In the genomic region with DNA sequence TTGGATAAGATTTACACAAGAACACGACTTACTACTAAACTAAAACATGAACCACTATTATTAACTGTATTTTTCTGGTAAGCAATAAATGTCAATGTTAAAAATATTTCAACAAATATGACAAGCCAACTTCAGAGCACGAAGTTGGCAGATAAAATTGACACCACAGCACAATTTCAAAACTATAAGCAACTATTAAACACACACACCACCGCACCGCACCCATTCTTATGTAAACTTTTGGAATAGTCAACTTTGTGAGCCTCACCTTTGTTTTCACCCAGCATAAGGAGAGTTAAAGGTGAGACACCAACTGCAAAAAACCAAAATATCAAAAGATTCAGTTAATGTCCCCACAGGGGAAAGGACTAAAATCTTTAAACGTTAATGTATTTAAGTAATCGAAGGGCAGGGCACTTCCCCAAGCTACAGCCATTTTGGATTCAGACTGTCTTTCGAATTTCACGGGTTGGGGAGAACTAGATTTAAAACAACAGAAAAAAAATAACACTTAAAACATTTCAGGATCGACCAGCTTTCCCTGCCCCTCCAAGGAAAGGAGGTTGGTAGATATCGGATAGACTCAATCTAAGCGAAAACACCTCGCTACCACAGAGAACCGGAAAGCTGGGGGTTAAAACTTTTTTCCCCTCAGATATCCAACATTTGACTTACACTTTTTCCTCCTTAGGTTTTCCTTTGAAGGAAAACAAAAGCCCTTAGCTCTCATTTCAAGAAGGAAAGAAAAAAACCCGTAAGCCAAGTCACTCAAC, we compare ENCODE assay signal across 8 cellular contexts. TPM values are rescaled to one million over a fixed set of nuclear protein-coding genes. Genes with fewer than 3 reads are reported as not detected.
DNase-seq lines count a peak whose midpoint lies in the region; ATAC-seq, FAIRE-seq and TF ChIP-seq lines count a peak whose summit lies in the region.

No MANE protein-coding gene starts in this region.

- H3K36me3 Mint-ChIP-seq in activated naive CD8-positive, alpha-beta T cell treated with anti-CD3 and anti-CD28 coated beads, Interleukin-2, amount 50 U/mL, for 24 hours (ENCODE audit: low read depth), result peaks cover 35% of the 10 kb centered on the region

- H3K4me1 ChIP-seq in keratinocyte (ENCODE audit: control insufficient read depth, extremely low read depth, insufficient read depth, low read length), result peaks cover 25% of the 10 kb centered on the region

- no peaks in the 10 kb centered on the region for H3K9me1 ChIP-seq in keratinocyte (ENCODE audit: control insufficient read depth, extremely low read depth, insufficient read depth, low read length)

- H3K9me3 ChIP-seq in keratinocyte (ENCODE audit: control insufficient read depth, low read depth, low read length), result no peaks in the 10 kb centered on the region

- TF ChIP-seq CTCF in keratinocyte (optimal IDR thresholded peaks at IDR 0.05 in 1 of 3, IDR thresholded peaks at IDR 0.05 in 1 of 3, conservative IDR thresholded peaks at IDR 0.05 in 1 of 3; ENCODE audit: extremely low read depth in 1 of 3, insufficient read depth in 2 of 3, low read length in 3 of 3), result no peak

- no peaks in the 10 kb centered on the region for H3K9me3 Mint-ChIP-seq in activated naive CD8-positive, alpha-beta T cell treated with anti-CD3 and anti-CD28 coated beads, Interleukin-2, amount 50 U/mL, for 24 hours

- no peak for FAIRE-seq in keratinocyte (lab: Jason Lieb, UNC)

- DNase-seq in CD1c-positive myeloid dendritic cell (ENCODE audit: extremely low spot score) (peak; percentile 50), keratinocyte (ENCODE audit: low read depth, low spot score) (no peak), substantia nigra (lab: John Stamatoyannopoulos, UW) (peak in 1 of 49 donors; percentile 45), COLO668 (lab: John Stamatoyannopoulos, UW; ENCODE audit: unreplicated experiment) (no peak)
- peak; percentile 4 for DNase-seq in Jurkat, Clone E6-1 (ENCODE audit: low read depth, low spot score)
- no peak for DNase-seq in activated naive CD8-positive, alpha-beta T cell treated with anti-CD3 and anti-CD28 coated beads, Interleukin-2, amount 50 U/mL, for 24 hours

- H3K4me3 Mint-ChIP-seq in activated naive CD8-positive, alpha-beta T cell treated with anti-CD3 and anti-CD28 coated beads, Interleukin-2, amount 50 U/mL, for 24 hours, result peak overlapping the region; percentile 94

- peaks cover 53% of the 10 kb centered on the region for H3K4me1 Mint-ChIP-seq in activated naive CD8-positive, alpha-beta T cell treated with anti-CD3 and anti-CD28 coated beads, Interleukin-2, amount 50 U/mL, for 24 hours

- peak overlapping the region; percentile 99 for H3K27ac ChIP-seq in keratinocyte (ENCODE audit: control insufficient read depth, insufficient read depth, low read length)
- H3K27ac ChIP-seq in substantia nigra (ENCODE audit: low read depth, low read length, poor library complexity, severe bottlenecking), result peak overlapping the region; percentile 82

- peak overlapping the region; percentile 93 for H3K4me2 ChIP-seq in keratinocyte (ENCODE audit: control insufficient read depth, extremely low read depth, insufficient read depth, low read depth, low read length)

- no peak for ATAC-seq in activated naive CD8-positive, alpha-beta T cell treated with anti-CD3 and anti-CD28 coated beads, Interleukin-2, amount 50 U/mL, for 24 hours
- ATAC-seq in GM18907 (IDR thresholded peaks at IDR 0.05; ENCODE audit: unreplicated experiment) (no peak), GM21447 (IDR thresholded peaks at IDR 0.05; ENCODE audit: unreplicated experiment) (no peak)

- H3K9ac ChIP-seq in keratinocyte (ENCODE audit: control insufficient read depth, extremely low read depth, insufficient read depth, low read length), result peak overlapping the region; percentile 94

- no peaks in the 10 kb centered on the region for H3K36me3 ChIP-seq in keratinocyte (ENCODE audit: control insufficient read depth in 2 of 2, extremely low read depth in 1 of 2, insufficient read depth in 2 of 2, low read length in 2 of 2)

- H3K27ac Mint-ChIP-seq in activated naive CD8-positive, alpha-beta T cell treated with anti-CD3 and anti-CD28 coated beads, Interleukin-2, amount 50 U/mL, for 24 hours, result peak overlapping the region; percentile 100

- dilution Hi-C loops in keratinocyte (cut with MboI; ENCODE audit: extremely low pct_ligation_motif_present, low sequenced_read_pairs), result loop anchor here (25.0 kb wide), 1 partner anchor 177 kb away; no protein-coding TSS in a partner anchor

- H3K4me3 ChIP-seq in Jurkat, Clone E6-1 (ENCODE audit: low read length), result peak overlapping the region; percentile 70
- peak overlapping the region; percentile 72 to 100 (median 100) for H3K4me3 ChIP-seq in keratinocyte (ENCODE audit: control insufficient read depth in 2 of 3, extremely low read depth in 1 of 3, insufficient read depth in 2 of 3, low read depth in 1 of 3, low read length in 3 of 3)

- no peaks in the 10 kb centered on the region for H3K27me3 ChIP-seq in keratinocyte (ENCODE audit: control insufficient read depth, extremely low read depth, insufficient read depth, low read length)

- no peaks in the 10 kb centered on the region for H3K27me3 Mint-ChIP-seq in activated naive CD8-positive, alpha-beta T cell treated with anti-CD3 and anti-CD28 coated beads, Interleukin-2, amount 50 U/mL, for 24 hours

- peaks cover 85% of the 10 kb centered on the region for H3K79me2 ChIP-seq in keratinocyte (ENCODE audit: control insufficient read depth, insufficient read depth, low read length)

- peak overlapping the region; percentile 59 for H2AFZ ChIP-seq in keratinocyte (ENCODE audit: control insufficient read depth, low read length)

- peaks cover 4% of the 10 kb centered on the region for H4K20me1 ChIP-seq in keratinocyte (ENCODE audit: control insufficient read depth, extremely low read depth, insufficient read depth, low read length)

RNA-seq across cellular contexts. Expression of gene GPBP1L1, which starts 0.8 kb away (rescaled TPM):
- polyA plus RNA-seq in Jurkat, Clone E6-1 (2012; ENCODE audit: insufficient read depth, insufficient read length), result 87.7 TPM
- 43.4 to 65.5 TPM (median 64.1 TPM) in 3 replicates for polyA plus RNA-seq in keratinocyte
- polyA plus RNA-seq in keratinocyte (2011; ENCODE audit: low read depth), result 212 TPM
- 36.3 and 73.7 TPM in 2 replicates for polyA plus RNA-seq in keratinocyte (2011; cell fraction: cytosol; rRNA removed)
- 89.4 and 117 TPM in 2 replicates for polyA plus RNA-seq in keratinocyte (2011; cell fraction: nucleus; rRNA removed)
- 50.3 and 70.4 TPM in 2 replicates for polyA plus RNA-seq in keratinocyte (2012; ENCODE audit: low replicate concordance)
- polyA minus RNA-seq in keratinocyte, result 62.5 to 115 TPM (median 94.5 TPM) in 3 replicates
- polyA minus RNA-seq in keratinocyte (2011; cell fraction: cytosol; rRNA and poly(A)+ RNA removed), result 51.8 TPM
- polyA minus RNA-seq in keratinocyte (2011; cell fraction: nucleus; rRNA and poly(A)+ RNA removed), result 67.1 and 118 TPM in 2 replicates

RNA-seq across cellular contexts. Expression of gene TMEM69, which starts 2.5 kb away (rescaled TPM):
- polyA plus RNA-seq in Jurkat, Clone E6-1 (2012; ENCODE audit: insufficient read depth, insufficient read length), result 30.7 TPM
- 69.7 to 110 TPM (median 91.4 TPM) in 3 replicates for polyA plus RNA-seq in keratinocyte
- 3.4 TPM for polyA plus RNA-seq in keratinocyte (2011; ENCODE audit: low read depth)
- polyA plus RNA-seq in keratinocyte (2011; cell fraction: cytosol; rRNA removed), result 58.5 and 128 TPM in 2 replicates
- 56.8 and 60.7 TPM in 2 replicates for polyA plus RNA-seq in keratinocyte (2011; cell fraction: nucleus; rRNA removed)
- polyA plus RNA-seq in keratinocyte (2012; ENCODE audit: low replicate concordance), result 23.0 and 33.4 TPM in 2 replicates
- polyA minus RNA-seq in keratinocyte, result 29.4 to 67.0 TPM (median 38.5 TPM) in 3 replicates
- 27.6 TPM for polyA minus RNA-seq in keratinocyte (2011; cell fraction: cytosol; rRNA and poly(A)+ RNA removed)
- polyA minus RNA-seq in keratinocyte (2011; cell fraction: nucleus; rRNA and poly(A)+ RNA removed), result 18.6 and 27.5 TPM in 2 replicates

Comparison
In these comparisons a context has a peak if more than half of its experiments do, and no peak if none do; other contexts are left out.
1. DNase-seq: peak in CD1c-positive myeloid dendritic cell (single experiment) and Jurkat, Clone E6-1 (single experiment); none in activated naive CD8-positive, alpha-beta T cell treated with anti-CD3 and anti-CD28 coated beads, Interleukin-2, amount 50 U/mL, for 24 hours (single experiment), keratinocyte (single experiment) and COLO668 (single experiment).